In the genomic region with DNA sequence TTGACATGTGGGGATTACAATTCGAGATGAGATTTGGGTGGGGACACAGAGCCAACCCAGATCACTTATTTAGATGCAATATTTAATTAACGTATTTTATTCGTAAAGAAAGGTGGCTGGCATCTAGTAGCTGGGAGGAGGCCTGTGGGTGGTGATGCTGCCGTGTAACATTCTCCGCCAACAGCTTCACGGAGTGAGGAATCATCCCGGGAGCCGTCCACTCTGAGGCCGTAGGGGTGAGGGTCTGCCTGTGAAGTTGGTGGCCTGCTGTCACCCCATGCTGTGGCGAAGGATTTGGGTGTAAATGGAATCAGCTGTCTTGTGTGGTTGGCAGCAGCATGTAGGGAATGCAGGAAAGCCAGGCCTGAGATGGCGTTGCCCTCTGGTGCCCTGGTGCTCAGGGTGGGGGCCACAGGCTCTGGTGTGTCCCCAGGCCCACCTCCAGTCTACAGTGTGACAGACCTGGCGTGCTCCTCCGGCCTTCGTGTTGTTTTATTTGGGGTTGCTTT, we compare ENCODE assay signal across 26 cellular contexts. TPM values are rescaled to one million over a fixed set of nuclear protein-coding genes. Genes with fewer than 3 reads are reported as not detected.
"Had no signal": no experiment of that assay in that cellular context is flagged by ENCODE, and none has a peak within 500 bp of the region (broad histone marks: within the 10 kb centered on the region; RNA-seq: fewer than 3 reads in every experiment).

No MANE protein-coding gene starts in this region.

- H3K9me3 ChIP-seq: adrenal gland, body of pancreas, SJCRH30 had no signal

- H3K27me3 Mint-ChIP-seq: activated CD4-positive, alpha-beta T cell treated with anti-CD3 and anti-CD28 coated beads, Interleukin-2, amount 10 ng/mL, durations not matched to agents 7 days and 5 days had no signal

- H3K36me3 ChIP-seq: breast epithelium had no signal

- H3K4me1 ChIP-seq: adrenal gland, body of pancreas, breast epithelium had no signal

- ATAC-seq: activated CD8-positive, alpha-beta T cell treated with anti-CD3 and anti-CD28 coated beads, Interleukin-2, amount 10 ng/mL, durations not matched to agents 7 days and 5 days; activated naive CD4-positive, alpha-beta T cell treated with anti-CD3 and anti-CD28 coated beads, Interleukin-2, amount 50 U/mL, for 72 hours; body of pancreas; K562; Panc1 had no signal

- DNase-seq: activated CD4-positive, alpha-beta T cell treated with anti-CD3 and anti-CD28 coated beads, Interleukin-2, amount 10 ng/mL, durations not matched to agents 7 days and 5 days; activated CD4-positive, alpha-beta T cell treated with anti-CD3 and anti-CD28 coated beads, Interleukin-2, amount 50 U/mL, for 48 hours; activated CD8-positive, alpha-beta T cell treated with anti-CD3 and anti-CD28 coated beads, Interleukin-2, amount 10 ng/mL, durations not matched to agents 7 days and 5 days; activated gamma-delta T cell treated with Interleukin-2 at 50 U/mL for 16 hours; activated naive CD4-positive, alpha-beta T cell treated with anti-CD3 and anti-CD28 coated beads for 36 hours; activated T-cell treated with anti-CD3 and anti-CD28 coated beads for 4 hours; activated T-cell treated with anti-CD3 and anti-CD28 coated beads, Interleukin-2, amount 50 U/mL, for 48 hours; body of pancreas; NCI-H1105; NCI-H1417 treated with DMSO at 0.1 percent for 48 hours; NCI-H187 treated with DMSO at 0.1 percent for 48 hours; NCI-H345; NCI-H524 treated with DMSO at 0.1 percent for 48 hours; SHP77; SJCRH30 had no signal

- H3K4me3 ChIP-seq: adrenal gland, body of pancreas, breast epithelium, K562, SJCRH30, SK-N-MC had no signal

- H3K27ac Mint-ChIP-seq: activated CD4-positive, alpha-beta T cell treated with anti-CD3 and anti-CD28 coated beads, Interleukin-2, amount 10 ng/mL, durations not matched to agents 7 days and 5 days; activated CD8-positive, alpha-beta T cell treated with anti-CD3 and anti-CD28 coated beads, Interleukin-2, amount 10 ng/mL, durations not matched to agents 7 days and 5 days; activated naive CD4-positive, alpha-beta T cell treated with anti-CD3 and anti-CD28 coated beads for 36 hours; T-helper 1 cell treated with Interleukin-12 subunit alpha and Interleukin-12 subunit beta and Interleukin-4 antibody, amounts not matched to agents 30 μg/mL and 1 μg/mL, for 36 hours; T-helper 2 cell treated with Interferon-gamma antibody and Interleukin-4, amounts not matched to agents 5 μg/mL and 100 μg/mL, for 36 hours had no signal

- H3K4me1 Mint-ChIP-seq: activated CD4-positive, alpha-beta T cell treated with anti-CD3 and anti-CD28 coated beads, Interleukin-2, amount 10 ng/mL, durations not matched to agents 7 days and 5 days had no signal

- H3K27me3 ChIP-seq: adrenal gland, body of pancreas, breast epithelium, SJCRH30 had no signal

- H3K4me3 Mint-ChIP-seq: activated CD4-positive, alpha-beta T cell treated with anti-CD3 and anti-CD28 coated beads, Interleukin-2, amount 10 ng/mL, durations not matched to agents 7 days and 5 days; activated CD8-positive, alpha-beta T cell treated with anti-CD3 and anti-CD28 coated beads, Interleukin-2, amount 10 ng/mL, durations not matched to agents 7 days and 5 days; activated naive CD4-positive, alpha-beta T cell treated with anti-CD3 and anti-CD28 coated beads for 36 hours; T-helper 1 cell treated with Interleukin-12 subunit alpha and Interleukin-12 subunit beta and Interleukin-4 antibody, amounts not matched to agents 30 μg/mL and 1 μg/mL, for 36 hours; T-helper 2 cell treated with Interferon-gamma antibody and Interleukin-4, amounts not matched to agents 5 μg/mL and 100 μg/mL, for 36 hours had no signal

- H3K9me3 Mint-ChIP-seq: activated naive CD4-positive, alpha-beta T cell treated with anti-CD3 and anti-CD28 coated beads, Interleukin-2, amount 50 U/mL, for 72 hours; T-helper 1 cell treated with Interleukin-12 subunit alpha and Interleukin-12 subunit beta and Interleukin-4 antibody, amounts not matched to agents 30 μg/mL and 1 μg/mL, for 36 hours; T-helper 2 cell treated with Interferon-gamma antibody and Interleukin-4, amounts not matched to agents 5 μg/mL and 100 μg/mL, for 36 hours had no signal

- H3K27ac ChIP-seq: adrenal gland, body of pancreas, breast epithelium, SJCRH30, SK-N-MC had no signal

RNA-seq across cellular contexts. Expression of a gene that starts 3.3 kb away (rescaled TPM):
- total RNA-seq: activated CD8-positive, alpha-beta T cell treated with anti-CD3 and anti-CD28 coated beads, Interleukin-2, amount 10 ng/mL, durations not matched to agents 7 days and 5 days; body of pancreas; K562; M059J; NCI-H460; RPMI7951; SJCRH30 had no signal
